1 cellular context compared by ENCODE assay signal in the genomic region with DNA sequence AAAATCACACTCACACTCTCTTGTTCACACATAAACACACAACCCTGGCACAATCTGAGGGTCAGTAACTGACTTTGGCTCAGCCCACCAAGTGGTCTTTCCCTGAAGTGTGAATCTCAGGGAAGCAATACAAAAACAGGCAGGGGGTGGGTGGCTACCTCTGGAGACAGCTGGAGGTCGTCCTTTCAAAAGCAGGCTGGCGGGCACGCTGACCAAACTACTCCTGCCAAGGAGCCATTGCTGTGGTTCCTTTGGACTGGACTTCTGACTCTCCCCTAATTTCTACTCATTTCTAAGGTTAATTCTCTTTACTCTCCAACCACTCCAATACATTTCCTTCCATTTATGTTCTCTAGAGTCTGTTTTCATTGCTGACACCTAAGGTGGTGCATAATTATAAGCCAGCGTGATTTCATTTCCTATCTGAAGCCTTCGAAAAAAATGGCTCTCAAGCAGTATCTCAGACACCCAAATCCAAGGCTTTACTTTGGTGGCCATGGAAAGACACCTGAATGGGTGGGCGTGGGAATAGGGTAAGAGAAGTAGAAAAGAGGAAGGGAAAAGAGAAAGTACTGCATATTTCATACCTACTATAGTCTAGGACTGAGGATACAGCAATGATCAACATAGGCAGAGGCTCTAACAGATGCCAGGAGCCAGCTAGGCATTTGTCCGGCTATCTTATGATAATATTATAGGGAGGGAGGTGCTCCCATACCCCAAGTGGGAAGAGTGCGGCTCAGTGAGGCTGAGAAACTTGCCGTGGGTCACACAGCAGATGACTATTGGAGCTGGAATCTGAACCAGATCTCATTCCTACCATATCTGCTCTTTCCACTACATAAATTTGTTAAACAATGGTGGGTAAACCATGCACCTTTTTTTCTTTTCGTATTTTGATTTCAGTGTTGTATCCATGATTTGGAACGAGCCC.
TF ChIP-seq lines count a peak whose summit lies in the region.

No MANE protein-coding gene starts in this region.

TF ChIP-seq in endothelial cell of umbilical vein, 7 proteins besides CTCF, POLR2A, EP300 and RAD21 (continued from another document):
- TF ChIP-seq GATA2 (IDR thresholded peaks at IDR 0.05; ENCODE audit: insufficient read depth, insufficient read length, low read depth, low read length) (no peak), FOS (IDR thresholded peaks at IDR 0.05; ENCODE audit: borderline replicate concordance, insufficient read depth, low read length) (no peak), POLR2AphosphoS5 (IDR thresholded peaks at IDR 0.05; ENCODE audit: insufficient read depth, low read depth, low read length) (no peak), JUN (IDR thresholded peaks at IDR 0.05; ENCODE audit: borderline replicate concordance, insufficient read depth, insufficient read length, low read depth) (no peak), EZH2 (IDR thresholded peaks at IDR 0.05; ENCODE audit: borderline replicate concordance, low read depth, low read length, severe bottlenecking) (no peak)
- TF ChIP-seq, protein P1, sequence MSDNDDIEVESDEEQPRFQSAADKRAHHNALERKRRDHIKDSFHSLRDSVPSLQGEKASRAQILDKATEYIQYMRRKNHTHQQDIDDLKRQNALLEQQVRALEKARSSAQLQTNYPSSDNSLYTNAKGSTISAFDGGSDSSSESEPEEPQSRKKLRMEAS (IDR thresholded peaks at IDR 0.05; ENCODE audit: insufficient read depth, insufficient read length) = no peak
